In genomic region chr17:16352838-16353701, GRCh38 we compare ENCODE assay signal across 8 cellular contexts. TPM values are rescaled to one million over a fixed set of nuclear protein-coding genes. Genes with fewer than 3 reads are reported as not detected.
DNase-seq lines count a peak whose midpoint lies in the region; ATAC-seq and TF ChIP-seq lines count a peak whose summit lies in the region.

TSS of gene CENPV (minus strand) at chr17:16353469. CDS start at chr17:16353436, 33 bp downstream.

- TF ChIP-seq EP300 in suprapubic skin (IDR thresholded peaks at IDR 0.05): no peak

- H3F3A ChIP-seq in PC-9 (ENCODE audit: insufficient read depth, low read depth): no peaks in the 10 kb centered on the region; the same call in 1 of the 2 replicates

- H3K27ac ChIP-seq in PC-9 (no peak within 1 kb of the TSS), suprapubic skin (no peak within 1 kb of the TSS)

- H3K79me2 ChIP-seq in PC-9 (ENCODE audit: low read depth): peaks cover 13% of the 10 kb centered on the region

- peak within 1 kb of the TSS; percentile 77 for H3K27ac Mint-ChIP-seq in activated T-helper 1 cell treated with anti-CD3 and anti-CD28 coated beads, Interleukin-12 subunit alpha, Interleukin-12 subunit beta, Interleukin-2, Interleukin-4 antibody, amounts not matched to agents 30 ng/mL and 10 ng/mL and 1 ng/mL, durations not matched to agents 14 hours and 24 hours and 36 hours

- H3K27me3 ChIP-seq in PC-9 (ENCODE audit: insufficient read depth, low read depth): no peaks in the 10 kb centered on the region
- no peaks in the 10 kb centered on the region for H3K27me3 ChIP-seq in neuron (ENCODE audit: insufficient read depth, low read length)
- peaks cover 12% of the 10 kb centered on the region for H3K27me3 ChIP-seq in suprapubic skin

- in situ Hi-C loops in GM18951 (cut with MboI; ENCODE audit: low sequenced_read_pairs, unreplicated experiment): no loop called here

- peaks cover 18% of the 10 kb centered on the region for H3K27me3 Mint-ChIP-seq in activated T-helper 1 cell treated with anti-CD3 and anti-CD28 coated beads, Interleukin-12 subunit alpha, Interleukin-12 subunit beta, Interleukin-2, Interleukin-4 antibody, amounts not matched to agents 30 ng/mL and 10 ng/mL and 1 ng/mL, durations not matched to agents 14 hours and 24 hours and 36 hours (ENCODE audit: insufficient read depth)

- peaks cover 16% of the 10 kb centered on the region for H3K4me1 Mint-ChIP-seq in activated T-helper 1 cell treated with anti-CD3 and anti-CD28 coated beads, Interleukin-12 subunit alpha, Interleukin-12 subunit beta, Interleukin-2, Interleukin-4 antibody, amounts not matched to agents 30 ng/mL and 10 ng/mL and 1 ng/mL, durations not matched to agents 14 hours and 24 hours and 36 hours (ENCODE audit: low read depth)

- no TSS peak for BruUV-seq in PC-9 (replicated peaks; lab: Mats Ljungman, UMichigan)

- H3K4me1 ChIP-seq in PC-9 (replicated peaks; ENCODE audit: insufficient read depth): peaks cover 10% of the 10 kb centered on the region
- H3K4me1 ChIP-seq in neuron (ENCODE audit: insufficient read depth, low read length): no peaks in the 10 kb centered on the region
- peaks cover 17% of the 10 kb centered on the region for H3K4me1 ChIP-seq in suprapubic skin

- no peaks in the 10 kb centered on the region for H3K36me3 ChIP-seq in PC-9 (ENCODE audit: low read depth)
- peaks cover 19% of the 10 kb centered on the region for H3K36me3 ChIP-seq in neuron (ENCODE audit: insufficient read depth, low read length)
- peaks cover 6% of the 10 kb centered on the region for H3K36me3 ChIP-seq in suprapubic skin

- H3K4me3 ChIP-seq in PC-9: peak within 1 kb of the TSS; percentile 73
- peak within 1 kb of the TSS; percentile 76 for H3K4me3 ChIP-seq in fibroblast of mammary gland (ENCODE audit: control insufficient read depth, low read depth, low read length)
- peak within 1 kb of the TSS; percentile 60 for H3K4me3 ChIP-seq in neuron (ENCODE audit: low read length)
- peak within 1 kb of the TSS; percentile 77 for H3K4me3 ChIP-seq in suprapubic skin

- H3K36me3 Mint-ChIP-seq in activated T-helper 1 cell treated with anti-CD3 and anti-CD28 coated beads, Interleukin-12 subunit alpha, Interleukin-12 subunit beta, Interleukin-2, Interleukin-4 antibody, amounts not matched to agents 30 ng/mL and 10 ng/mL and 1 ng/mL, durations not matched to agents 14 hours and 24 hours and 36 hours (ENCODE audit: low read depth): peaks cover 7% of the 10 kb centered on the region

- H3K4me2 ChIP-seq in PC-9: peak within 1 kb of the TSS; percentile 96

- H3K9me3 Mint-ChIP-seq in activated T-helper 1 cell treated with anti-CD3 and anti-CD28 coated beads, Interleukin-12 subunit alpha, Interleukin-12 subunit beta, Interleukin-2, Interleukin-4 antibody, amounts not matched to agents 30 ng/mL and 10 ng/mL and 1 ng/mL, durations not matched to agents 14 hours and 24 hours and 36 hours: no peaks in the 10 kb centered on the region

- H3K9me3 ChIP-seq in PC-9 (ENCODE audit: insufficient read depth, low read depth) (no peaks in the 10 kb centered on the region), neuron (ENCODE audit: low read length) (peaks cover 6% of the 10 kb centered on the region), suprapubic skin (no peaks in the 10 kb centered on the region)

- TF ChIP-seq POLR2A in GM18951 (IDR thresholded peaks at IDR 0.05; ENCODE audit: extremely low read depth, insufficient read depth, insufficient read length) (peak; percentile 78), suprapubic skin (IDR thresholded peaks at IDR 0.05) (peak in 1 of 2 donors; percentile 15)

- peak; percentile 75 for ATAC-seq in HG03354 (IDR thresholded peaks at IDR 0.05; ENCODE audit: poor library complexity, severe bottlenecking, unreplicated experiment)

- intact Hi-C loops in PC-9 (cut with micrococcal nuclease; ENCODE audit: unreplicated experiment): loop anchor here (5.0 kb wide), 2 partner anchors 66 to 136 kb away; partner anchors contain the start of genes NCOR1 and PIGL
- intact Hi-C loops in activated T-helper 1 cell treated with anti-CD3 and anti-CD28 coated beads, Interleukin-12 subunit alpha, Interleukin-12 subunit beta, Interleukin-2, Interleukin-4 antibody, amounts not matched to agents 30 ng/mL and 10 ng/mL and 1 ng/mL, durations not matched to agents 14 hours and 24 hours and 36 hours (cut with micrococcal nuclease): loop anchor here (1.0 to 5.0 kb wide), 4 partner anchors 28 to 136 kb away; partner anchors contain the start of genes NCOR1, PIGL and UBB

- H4K20me1 ChIP-seq in PC-9 (ENCODE audit: insufficient read depth): no peaks in the 10 kb centered on the region

- WGBS in suprapubic skin: 13% methylated on average over 28 of the region's 121 CpGs

- POLR2A ChIA-PET in PC-9 (lab: Charles Lee; ENCODE audit: unreplicated experiment): interaction anchor here (0.6 to 0.7 kb wide), 2 partner anchors 67 to 703 kb away, joined by 6 to 7 read pairs; no protein-coding TSS in a partner anchor

- CTCF ChIA-PET in PC-9 (lab: Charles Lee): interaction anchor here (0.6 to 1.0 kb wide), 4 partner anchors 11 to 122 kb away, joined by 4 to 8 read pairs (median 6); no protein-coding TSS in a partner anchor

- TF ChIP-seq CTCF in PC-9 (conservative IDR thresholded peaks at IDR 0.05): no peak
- no peak for TF ChIP-seq CTCF in fibroblast of mammary gland (conservative IDR thresholded peaks at IDR 0.05; ENCODE audit: control insufficient read depth, insufficient read depth, low read depth, low read length)
- TF ChIP-seq CTCF in suprapubic skin (IDR thresholded peaks at IDR 0.05): no peak

- H3K4me3 Mint-ChIP-seq in activated T-helper 1 cell treated with anti-CD3 and anti-CD28 coated beads, Interleukin-12 subunit alpha, Interleukin-12 subunit beta, Interleukin-2, Interleukin-4 antibody, amounts not matched to agents 30 ng/mL and 10 ng/mL and 1 ng/mL, durations not matched to agents 14 hours and 24 hours and 36 hours: peak within 1 kb of the TSS; percentile 95

- H2AFZ ChIP-seq in PC-9 (peak within 1 kb of the TSS; percentile 82), neuron (ENCODE audit: low read depth, low read length) (peak within 1 kb of the TSS; percentile 61)

- DNase-seq in AG08395 (ENCODE audit: low spot score): peak; percentile 64
- DNase-seq in PC-9: peak in 1 of 2 experiments; percentile 49
- peak; percentile 49 for DNase-seq in activated T-helper 1 cell treated with anti-CD3 and anti-CD28 coated beads, Interleukin-12 subunit alpha, Interleukin-12 subunit beta, Interleukin-2, Interleukin-4 antibody, amounts not matched to agents 30 ng/mL and 10 ng/mL and 1 ng/mL, durations not matched to agents 14 hours and 24 hours and 36 hours (ENCODE audit: low spot score)
- peak; percentile 16 for DNase-seq in fibroblast of mammary gland (ENCODE audit: low read depth)
- peak; percentile 67 to 78 for DNase-seq in suprapubic skin (ENCODE audit: low spot score in 2 of 2)

- no peaks in the 10 kb centered on the region for H3K9me2 ChIP-seq in PC-9 (ENCODE audit: insufficient read depth)

RNA-seq across cellular contexts. Expression of gene CENPV, which starts in this region (rescaled TPM):
- total RNA-seq in PC-9 (2021) (12.6 and 18.1 TPM in 2 replicates), suprapubic skin (1 to 10 TPM in 3 of 4 donors, under 1 TPM in 1; 0.70 to 3.7 (median 1.8) TPM)
- 47.1 and 54.7 TPM in 2 replicates for total RNA-seq in activated T-helper 1 cell treated with anti-CD3 and anti-CD28 coated beads, Interleukin-12 subunit alpha, Interleukin-12 subunit beta, Interleukin-2, Interleukin-4 antibody, amounts not matched to agents 30 ng/mL and 10 ng/mL and 1 ng/mL, durations not matched to agents 14 hours and 24 hours and 36 hours
